Comparison of ENCODE assay signal across 8 cellular contexts in the genomic region with DNA sequence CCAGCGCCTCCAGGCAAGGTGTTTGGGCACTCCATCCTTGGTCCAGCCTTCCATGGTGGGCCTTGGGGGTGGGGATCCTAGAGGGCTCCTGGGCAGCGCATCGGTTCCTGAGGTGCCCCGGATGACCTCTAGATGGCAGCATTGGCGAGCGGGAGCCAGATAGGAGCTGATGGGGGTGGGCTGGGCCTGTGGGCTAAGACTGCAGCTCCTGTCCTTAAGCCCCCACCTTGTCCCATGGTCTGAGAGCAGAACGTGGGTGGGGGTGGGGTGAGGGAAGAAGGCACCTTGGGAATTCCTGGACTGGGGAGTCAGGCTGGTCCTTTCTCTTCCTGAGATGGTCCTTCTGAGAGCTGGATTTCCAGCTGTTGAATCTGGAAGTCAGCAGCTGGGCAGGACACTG.
DNase-seq lines count a peak whose midpoint lies in the region; ATAC-seq, FAIRE-seq and TF ChIP-seq lines count a peak whose summit lies in the region.

No MANE protein-coding gene starts in this region.

- no peaks in the 10 kb centered on the region for H3K9me3 ChIP-seq in uterus

- DNase-seq in BJ (ENCODE audit: low read depth), result no peak
- DNase-seq in H54 (ENCODE audit: insufficient read length, low spot score), result peak; percentile 72
- DNase-seq in NCI-H748 (lab: John Stamatoyannopoulos, UW; ENCODE audit: unreplicated experiment), result peak; percentile 37
- peak; percentile 23 for DNase-seq in activated T-cell treated with anti-CD3 and anti-CD28 coated beads for 24 hours (ENCODE audit: low read depth)
- DNase-seq in fibroblast of peridontal ligament (ENCODE audit: extremely low read depth), result peak; percentile 25
- DNase-seq in omental fat pad (ENCODE audit: low spot score), result peak; percentile 29
- DNase-seq in uterus, result peak; percentile 18 to 29
- DNase-seq in NCI-H128 (lab: John Stamatoyannopoulos, UW; ENCODE audit: unreplicated experiment), result no peak

- intact Hi-C loops in uterus (cut with DNase I; ENCODE audit: low total_unique reads), result no loop called here

- POLR2A ChIA-PET in BJ (lab: Charles Lee), result no interaction called here

- H3K27ac ChIP-seq in uterus, result no peak overlapping the region

- CTCF ChIA-PET in BJ (lab: Yijun Ruan, JAX), result interaction anchor here (0.5 to 3.7 kb wide), 24 partner anchors 8 to 1923 kb away, joined by 3 to 37 read pairs (median 4); no protein-coding TSS in a partner anchor

- TF ChIP-seq POLR2A in H54 (IDR thresholded peaks at IDR 0.05; ENCODE audit: low read depth, low read length) (no peak), uterus (IDR thresholded peaks at IDR 0.05) (no peak)

- H3K4me1 ChIP-seq in uterus, result no peaks in the 10 kb centered on the region

- no peaks in the 10 kb centered on the region for H3K36me3 ChIP-seq in BJ (ENCODE audit: control insufficient read depth, insufficient read depth, low read length)
- H3K36me3 ChIP-seq in uterus, result no peaks in the 10 kb centered on the region

- ATAC-seq in omental fat pad (ENCODE audit: low FRiP score), result no peak

- TF ChIP-seq CTCF in BJ (IDR thresholded peaks at IDR 0.05; ENCODE audit: insufficient read depth, low read depth, low read length) (peak; percentile 91), omental fat pad (IDR thresholded peaks at IDR 0.05) (no peak), uterus (IDR thresholded peaks at IDR 0.05) (peak; percentile 37 to 59 (median 43))

- H3K4me3 ChIP-seq in BJ (ENCODE audit: low read depth, low read length), result no peak overlapping the region
- H3K4me3 ChIP-seq in uterus, result no peak overlapping the region

- FAIRE-seq in H54 (lab: Jason Lieb, UNC), result no peak

- H3K27me3 ChIP-seq in BJ (ENCODE audit: control insufficient read depth, insufficient read depth, low read length) (peaks cover 2% of the 10 kb centered on the region), uterus (peaks cover 0 to 8% of the 10 kb centered on the region in 2 donors)

Comparison
In these comparisons a context has a peak if more than half of its experiments do, and no peak if none do; other contexts are left out.
1. DNase-seq: peak in H54 (single experiment), NCI-H748 (single experiment), activated T-cell treated with anti-CD3 and anti-CD28 coated beads for 24 hours (single experiment), fibroblast of peridontal ligament (single experiment), omental fat pad (single experiment) and uterus (2 of 2); none in BJ (single experiment) and NCI-H128 (single experiment).
2. CTCF ChIP-seq: peak in BJ (single experiment) and uterus (4 of 4); none in omental fat pad (0 of 3).